26 cellular contexts compared by ENCODE assay signal in the genomic region with DNA sequence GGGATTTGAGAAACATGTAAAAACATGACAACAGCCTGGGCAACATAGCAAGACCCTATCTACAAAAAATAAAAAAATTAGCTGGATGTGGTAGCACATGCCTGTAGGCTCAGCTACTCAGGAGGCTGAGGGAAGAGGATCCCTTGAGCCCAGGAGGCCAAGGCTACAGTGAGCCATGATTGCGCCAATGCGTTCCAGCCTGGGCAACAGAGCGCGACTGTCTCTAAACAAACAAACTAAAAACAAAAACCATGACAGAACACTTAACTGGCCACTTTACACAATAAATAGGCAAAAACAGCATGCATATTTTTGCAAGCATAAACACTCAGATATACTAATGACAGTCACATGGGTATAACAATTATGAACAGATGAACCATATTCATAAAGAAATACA.
"Had no signal": no experiment of that assay in that cellular context is flagged by ENCODE, and none has a peak within 500 bp of the region (broad histone marks: within the 10 kb centered on the region; RNA-seq: fewer than 3 reads in every experiment).

No MANE protein-coding gene starts in this region.

- H3K4me3 Mint-ChIP-seq: immature natural killer cell; natural killer cell; stimulated activated naive CD8-positive, alpha-beta T cell treated with anti-CD3 and anti-CD28 coated beads, Interleukin-15, amount 100 ng/mL, for 72 hours; type B pancreatic cell had no signal

- H3K27me3 ChIP-seq: esophagus squamous epithelium, ovary, suprapubic skin had no signal

- ATAC-seq: left ventricle myocardium superior; lower lobe of right lung; natural killer cell; psoas muscle; right cardiac atrium; stimulated activated naive CD8-positive, alpha-beta T cell treated with anti-CD3 and anti-CD28 coated beads, Interleukin-15, amount 100 ng/mL, for 72 hours had no signal

- H3K9me3 Mint-ChIP-seq: immature natural killer cell; natural killer cell; stimulated activated naive CD8-positive, alpha-beta T cell treated with anti-CD3 and anti-CD28 coated beads, Interleukin-15, amount 100 ng/mL, for 72 hours had no signal

- H3K9me3 ChIP-seq: esophagus squamous epithelium, lower lobe of right lung, ovary, psoas muscle, suprapubic skin had no signal

- FAIRE-seq: endometrium, frontal cortex, small intestine had no signal

- H3K27me3 Mint-ChIP-seq: stimulated activated naive CD8-positive, alpha-beta T cell treated with anti-CD3 and anti-CD28 coated beads, Interleukin-15, amount 100 ng/mL, for 72 hours; type B pancreatic cell had no signal

- DNase-seq: dermis blood vessel endothelial cell; effector memory CD4-positive, alpha-beta T cell; erythroblast; esophagus squamous epithelium; hypothalamus; immature natural killer cell; islet precursor cell; kidney glomerular epithelial cell; left ventricle myocardium superior; lower lobe of right lung; natural killer cell; occipital lobe; ovary; posterior cingulate gyrus; psoas muscle; right cardiac atrium; small intestine; stimulated activated CD4-positive, alpha-beta T cell treated with anti-CD3 and anti-CD28 coated beads, Interleukin-15, amount 100 ng/mL, for 24 hours; stimulated activated CD4-positive, alpha-beta T cell treated with anti-CD3 and anti-CD28 coated beads, Interleukin-2, amount 100 ng/mL, for 48 hours; stimulated activated naive CD4-positive, alpha-beta T cell; stimulated activated naive CD8-positive, alpha-beta T cell treated with anti-CD3 and anti-CD28 coated beads, Interleukin-15, amount 100 ng/mL, for 72 hours had no signal

- H3K27ac Mint-ChIP-seq: natural killer cell; stimulated activated naive CD8-positive, alpha-beta T cell treated with anti-CD3 and anti-CD28 coated beads, Interleukin-15, amount 100 ng/mL, for 72 hours; type B pancreatic cell had no signal

- H3K36me3 ChIP-seq: ovary, suprapubic skin had no signal

- H3K4me3 ChIP-seq: coronary artery, esophagus squamous epithelium, lower lobe of right lung, ovary, psoas muscle, suprapubic skin had no signal

- H3K27ac ChIP-seq: coronary artery, esophagus squamous epithelium, lower lobe of right lung, ovary, psoas muscle, suprapubic skin had no signal
